In genomic region chr15:82286475-82286874, GRCh38 we compare ENCODE assay signal across 9 cellular contexts. TPM values are rescaled to one million over a fixed set of nuclear protein-coding genes. Genes with fewer than 3 reads are reported as not detected.
DNase-seq lines count a peak whose midpoint lies in the region; ATAC-seq, FAIRE-seq and TF ChIP-seq lines count a peak whose summit lies in the region.
"Not testable (repeated sequence)": the region's sequence is repeated elsewhere in the genome, so short reads cannot be mapped to it uniquely, and the experiment has no call there.
"Had no signal": no experiment of that assay in that cellular context is flagged by ENCODE, and none has a peak within 500 bp of the region (broad histone marks: within the 10 kb centered on the region; RNA-seq: fewer than 3 reads in every experiment).

No MANE protein-coding gene starts in this region.

- H3K4me3 Mint-ChIP-seq in stimulated activated naive CD8-positive, alpha-beta T cell treated with anti-CD3 and anti-CD28 coated beads, Interleukin-15, amount 100 ng/mL, for 72 hours, result peak overlapping the region; percentile 43 to 64

- BruUV-seq in GM12878 (replicated peaks; lab: Mats Ljungman, UMichigan), result not testable (repeated sequence)

- not testable (repeated sequence) for H4K20me1 ChIP-seq in GM12878 (ENCODE audit: control insufficient read depth, insufficient read depth)

- RAD21 ChIA-PET in GM12878 (lab: Charles Lee; ENCODE audit: unreplicated experiment), result not testable (repeated sequence)

- POLR2A ChIA-PET in GM12878 (lab: Charles Lee), result interaction anchor here (1.4 kb wide), 1 partner anchor 24 kb away, joined by 4 read pairs; the partner anchor contains the start of genes EFL1 and SAXO2

- H3K9ac ChIP-seq in GM12878 (ENCODE audit: control insufficient read depth, insufficient read depth, low read length), result not testable (repeated sequence)

- WGBS in GM12878 (ENCODE audit: insufficient coverage, insufficient replicate concordance, low lambda C conversion rate, missing lambda C conversion rate), result 0% methylated on average over 4 of the region's 4 CpGs

- H3K4me3 ChIP-seq in GM12878, result not testable (repeated sequence)

- not testable (repeated sequence) for H3K27me3 ChIP-seq in GM12878 (replicated peaks in 1 of 2; ENCODE audit: control insufficient read depth in 2 of 2, insufficient read depth in 2 of 2, low read length in 1 of 2)

- peak overlapping the region; percentile 80 for H3K27ac ChIP-seq in GM12878 (ENCODE audit: control insufficient read depth, insufficient read depth)

- TF ChIP-seq RAD21 in GM12878 (IDR thresholded peaks at IDR 0.05; ENCODE audit: insufficient read depth, low read depth, low read length), result not testable (repeated sequence)

- H3K27me3 Mint-ChIP-seq in stimulated activated naive CD8-positive, alpha-beta T cell treated with anti-CD3 and anti-CD28 coated beads, Interleukin-15, amount 100 ng/mL, for 72 hours, result not testable (repeated sequence)

- peak; percentile 94 for ATAC-seq in GM19455 (IDR thresholded peaks at IDR 0.05; ENCODE audit: unreplicated experiment)
- ATAC-seq in HG02588 (IDR thresholded peaks at IDR 0.05; ENCODE audit: unreplicated experiment), result peak; percentile 79
- ATAC-seq in HG03066 (IDR thresholded peaks at IDR 0.05; ENCODE audit: low read depth, unreplicated experiment), result peak; percentile 94
- peak; percentile 87 for ATAC-seq in HG03565 (IDR thresholded peaks at IDR 0.05; ENCODE audit: unreplicated experiment)
- peak; percentile 63 to 80 for ATAC-seq in activated CD4-positive, CD25-positive, alpha-beta regulatory T cell treated with anti-CD3 and anti-CD28 coated beads, Interleukin-2, amount 50 U/mL, for 24 hours
- ATAC-seq in GM12878, result peak; percentile 95
- ATAC-seq in stimulated activated naive CD8-positive, alpha-beta T cell treated with anti-CD3 and anti-CD28 coated beads, Interleukin-15, amount 100 ng/mL, for 72 hours, result peak; percentile 93

- intact Hi-C loops in GM12878 (cut with micrococcal nuclease; ENCODE audit: unreplicated experiment), result loop anchor here (2.0 to 10.0 kb wide), 2 partner anchors 24 to 48 kb away; partner anchors contain the start of genes EFL1 and SAXO2

- SMC1A ChIA-PET in GM12878 (lab: Charles Lee; ENCODE audit: uncharacterized antibody, unreplicated experiment), result interaction anchor here (2.3 kb wide), 1 partner anchor 19 kb away, joined by 5 read pairs; no protein-coding TSS in a partner anchor

- in situ Hi-C loops in GM12878 (cut with MboI), result not testable (repeated sequence)

- H3K9me3 ChIP-seq in GM12878 (replicated peaks; ENCODE audit: control insufficient read depth, insufficient read depth, low read length), result not testable (repeated sequence)

- not testable (repeated sequence) for DNase-seq in GM18507 (ENCODE audit: extremely low spot score, insufficient read length, low read depth); stimulated activated naive CD8-positive, alpha-beta T cell treated with anti-CD3 and anti-CD28 coated beads, Interleukin-15, amount 100 ng/mL, for 72 hours
- DNase-seq in GM12878 (ENCODE audit: low read depth, low spot score), result peak; percentile 88

- H3K4me2 ChIP-seq in GM12878 (ENCODE audit: control insufficient read depth, insufficient read depth), result peak overlapping the region; percentile 13; the same call in 1 of the 2 replicates

- FAIRE-seq in GM18507 (lab: Jason Lieb, UNC) (peak; percentile 89), GM12878 (lab: Jason Lieb, UNC) (peak; percentile 96)

- peaks cover 0 to 20% of the 10 kb centered on the region in 2 donors for H3K9me3 Mint-ChIP-seq in stimulated activated naive CD8-positive, alpha-beta T cell treated with anti-CD3 and anti-CD28 coated beads, Interleukin-15, amount 100 ng/mL, for 72 hours

- H3K27ac Mint-ChIP-seq in stimulated activated naive CD8-positive, alpha-beta T cell treated with anti-CD3 and anti-CD28 coated beads, Interleukin-15, amount 100 ng/mL, for 72 hours, result peak overlapping the region in 1 of 2 donors; percentile 7

- not testable (repeated sequence) for TF ChIP-seq POLR2A in GM12878 (IDR thresholded peaks at IDR 0.05; ENCODE audit: low read depth, low read length)

- TF ChIP-seq CTCF in GM12878 (IDR thresholded peaks at IDR 0.05 in 2 of 3, conservative IDR thresholded peaks at IDR 0.05 in 1 of 3; ENCODE audit: control insufficient read depth in 2 of 3, extremely low read depth in 1 of 3, insufficient read depth in 1 of 3, low read depth in 3 of 3, low read length in 3 of 3), result not testable (repeated sequence)

- peak in 1 of 2 experiments; percentile 65; a peak in 2 of 4 replicates for TF ChIP-seq EP300 in GM12878 (IDR thresholded peaks at IDR 0.05; ENCODE audit: borderline replicate concordance in 1 of 2, control insufficient read depth in 1 of 2, low read depth in 2 of 2, low read length in 2 of 2)

- H3K4me1 ChIP-seq in GM12878 (ENCODE audit: control insufficient read depth, insufficient read depth, low read length), result peaks cover 17% of the 10 kb centered on the region

- peaks cover 26% of the 10 kb centered on the region for H3K4me1 Mint-ChIP-seq in stimulated activated naive CD8-positive, alpha-beta T cell treated with anti-CD3 and anti-CD28 coated beads, Interleukin-15, amount 100 ng/mL, for 72 hours

- not testable (repeated sequence) for H2AFZ ChIP-seq in GM12878 (ENCODE audit: control insufficient read depth, low read depth, low read length)

- H3K79me2 ChIP-seq in GM12878 (ENCODE audit: control insufficient read depth, insufficient read depth, low read length), result not testable (repeated sequence)

- not testable (repeated sequence) for H3K36me3 ChIP-seq in GM12878 (ENCODE audit: control insufficient read depth in 2 of 2, insufficient read depth in 2 of 2, low read length in 1 of 2)

- CTCF ChIA-PET in GM12878 (lab: Yijun Ruan, JAX), result not testable (repeated sequence)

TF ChIP-seq in GM12878, 131 proteins besides CTCF, POLR2A, EP300 and RAD21 (continues in another document):
- TF ChIP-seq ETV6 (conservative IDR thresholded peaks at IDR 0.05 in 1 of 2, IDR thresholded peaks at IDR 0.05 in 1 of 2; ENCODE audit: borderline replicate concordance in 1 of 2, low read depth in 1 of 2) (peak in 1 of 2 experiments; percentile 53; a peak in 2 of 4 replicates), CHD2 (IDR thresholded peaks at IDR 0.05; ENCODE audit: borderline replicate concordance, low read depth, low read length) (0 out of 2 replicates have a peak, but pooled peaks have one; percentile 37), TCF7 (IDR thresholded peaks at IDR 0.05; ENCODE audit: borderline replicate concordance) (peak; percentile 77; the same call in 1 of the 2 replicates), NR2C1 (IDR thresholded peaks at IDR 0.05) (peak; percentile 52), NR2F1 (conservative IDR thresholded peaks at IDR 0.05) (peak; percentile 72; the same call in 1 of the 2 replicates), TBL1XR1 (IDR thresholded peaks at IDR 0.05; ENCODE audit: low read depth, low read length) (peak; percentile 81)
- TF ChIP-seq, protein P1, sequence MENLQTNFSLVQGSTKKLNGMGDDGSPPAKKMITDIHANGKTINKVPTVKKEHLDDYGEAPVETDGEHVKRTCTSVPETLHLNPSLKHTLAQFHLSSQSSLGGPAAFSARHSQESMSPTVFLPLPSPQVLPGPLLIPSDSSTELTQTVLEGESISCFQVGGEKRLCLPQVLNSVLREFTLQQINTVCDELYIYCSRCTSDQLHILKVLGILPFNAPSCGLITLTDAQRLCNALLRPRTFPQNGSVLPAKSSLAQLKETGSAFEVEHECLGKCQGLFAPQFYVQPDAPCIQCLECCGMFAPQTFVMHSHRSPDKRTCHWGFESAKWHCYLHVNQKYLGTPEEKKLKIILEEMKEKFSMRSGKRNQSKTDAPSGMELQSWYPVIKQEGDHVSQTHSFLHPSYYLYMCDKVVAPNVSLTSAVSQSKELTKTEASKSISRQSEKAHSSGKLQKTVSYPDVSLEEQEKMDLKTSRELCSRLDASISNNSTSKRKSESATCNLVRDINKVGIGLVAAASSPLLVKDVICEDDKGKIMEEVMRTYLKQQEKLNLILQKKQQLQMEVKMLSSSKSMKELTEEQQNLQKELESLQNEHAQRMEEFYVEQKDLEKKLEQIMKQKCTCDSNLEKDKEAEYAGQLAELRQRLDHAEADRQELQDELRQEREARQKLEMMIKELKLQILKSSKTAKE (IDR thresholded peaks at IDR 0.05; ENCODE audit: low read depth, poor library complexity, severe bottlenecking), result peak; percentile 84

RNA-seq across cellular contexts. Expression of gene SAXO2, which starts 23.9 kb away (rescaled TPM):
- total RNA-seq in GM12878 (2013; cell fraction: nucleolus; rRNA removed), result 2.8 and 8.0 TPM in 2 replicates
- total RNA-seq in GM12878 (2014; rRNA removed) (0.06 and 1.5 TPM in 2 replicates), GM12878 (2014; rRNA removed; fragmentation: Illumina TruSeq; extraction: Trizol) (1.2 and 1.7 TPM in 2 replicates), GM12878 (2021) (1.5 and 2.3 TPM in 2 replicates)
- not detected for polyA plus RNA-seq in GM12878 (2011; ENCODE audit: low read depth)
- polyA plus RNA-seq in GM12878 (2011; rRNA removed) (1.5 and 2.0 TPM in 2 replicates), GM12878 (2014; fragmentation: Illumina TruSeq; extraction: Trizol) (0.53 TPM in 1 of 2 replicates, not detected in the other), GM12878 (2014; fragmentation: Nextera tagmentation; extraction: Ambion mirVana) (1 to 10 TPM in 1 of 2 experiments, under 1 TPM in 1; 0.68 to 1.7 TPM), GM12878 (2014; rRNA removed) (0.55 and 1.2 TPM in 2 replicates), GM12878 (2016; fragmentation: Nextera tagmentation; extraction: Ambion mirVana) (1 to 10 TPM; 1.2 to 1.6 TPM)
- 0.96 and 1.1 TPM in 2 replicates for polyA plus RNA-seq in GM12878 (2011; cell fraction: cytosol; rRNA removed)
- polyA plus RNA-seq in GM12878 (2011; cell fraction: nucleus; rRNA removed), result 2.2 and 2.6 TPM in 2 replicates
- 0.32 and 1.5 TPM in 2 replicates for polyA plus RNA-seq in GM12878 (2012)
- 0.26 TPM in 1 of 2 replicates, not detected in the other for polyA minus RNA-seq in GM12878 (2011; rRNA and poly(A)+ RNA removed)
- polyA minus RNA-seq in GM12878 (2011; cell fraction: cytosol; rRNA and poly(A)+ RNA removed), result not detected in 2 replicates
- polyA minus RNA-seq in GM12878 (2011; cell fraction: nucleus; rRNA and poly(A)+ RNA removed), result 0.73 and 1.5 TPM in 2 replicates
- total RNA-seq: vagina had no signal

RNA-seq across cellular contexts. Expression of gene EFL1, which starts 23.9 kb away (rescaled TPM):
- total RNA-seq in GM12878 (2013; cell fraction: nucleolus; rRNA removed), result 73.8 and 79.2 TPM in 2 replicates
- total RNA-seq in GM12878 (2014; rRNA removed), result 24.5 and 26.7 TPM in 2 replicates
- total RNA-seq in GM12878 (2014; rRNA removed; fragmentation: Illumina TruSeq; extraction: Trizol), result 31.3 and 33.0 TPM in 2 replicates
- total RNA-seq in GM12878 (2021), result 21.0 and 23.1 TPM in 2 replicates
- polyA plus RNA-seq in GM12878 (2011; ENCODE audit: low read depth), result 10.4 TPM
- polyA plus RNA-seq in GM12878 (2011; rRNA removed), result 26.1 and 35.6 TPM in 2 replicates
- 13.1 and 13.9 TPM in 2 replicates for polyA plus RNA-seq in GM12878 (2011; cell fraction: cytosol; rRNA removed)
- 13.6 and 13.9 TPM in 2 replicates for polyA plus RNA-seq in GM12878 (2011; cell fraction: nucleus; rRNA removed)
- polyA plus RNA-seq in GM12878 (2012), result 11.9 and 13.1 TPM in 2 replicates
- 42.3 and 42.9 TPM in 2 replicates for polyA plus RNA-seq in GM12878 (2014; fragmentation: Illumina TruSeq; extraction: Trizol)
- 10 to 100 TPM in 1 of 2 experiments, 1 to 10 TPM in 1; 6.2 to 12.0 TPM for polyA plus RNA-seq in GM12878 (2014; fragmentation: Nextera tagmentation; extraction: Ambion mirVana)
- 16.2 and 18.4 TPM in 2 replicates for polyA plus RNA-seq in GM12878 (2014; rRNA removed)
- 10 to 100 TPM; 24.9 to 25.3 TPM for polyA plus RNA-seq in GM12878 (2016; fragmentation: Nextera tagmentation; extraction: Ambion mirVana)
- polyA minus RNA-seq in GM12878 (2011; rRNA and poly(A)+ RNA removed), result 36.1 and 54.5 TPM in 2 replicates
- polyA minus RNA-seq in GM12878 (2011; cell fraction: cytosol; rRNA and poly(A)+ RNA removed), result 10.5 and 14.7 TPM in 2 replicates
- 25.4 and 45.6 TPM in 2 replicates for polyA minus RNA-seq in GM12878 (2011; cell fraction: nucleus; rRNA and poly(A)+ RNA removed)
